11 cellular contexts compared by ENCODE assay signal in genomic region chr10:77504870-77505257, GRCh38.
DNase-seq lines count a peak whose midpoint lies in the region; ATAC-seq, FAIRE-seq and TF ChIP-seq lines count a peak whose summit lies in the region.
"Had no signal": no experiment of that assay in that cellular context is flagged by ENCODE, and none has a peak within 500 bp of the region (broad histone marks: within the 10 kb centered on the region; RNA-seq: fewer than 3 reads in every experiment).

No MANE protein-coding gene starts in this region.

- H3K36me3 ChIP-seq in mucosa of descending colon (ENCODE audit: low read depth) (no peaks in the 10 kb centered on the region), SJCRH30 (no peaks in the 10 kb centered on the region)

- TF ChIP-seq POLR2A in GM12892 (IDR thresholded peaks at IDR 0.05; ENCODE audit: low read depth, low read length), result no peak

- H3K27ac Mint-ChIP-seq in chondrocyte (ENCODE audit: unreplicated experiment), result peak overlapping the region; percentile 87
- H3K27ac Mint-ChIP-seq: stimulated activated naive CD8-positive, alpha-beta T cell treated with anti-CD3 and anti-CD28 coated beads, Interleukin-15, Interleukin-2, amounts not matched to agents 100 ng/mL and 50 ng/mL, for 24 hours had no signal

- DNase-seq in GM12892 (ENCODE audit: insufficient read length) (no peak), NCI-H748 (lab: John Stamatoyannopoulos, UW; ENCODE audit: unreplicated experiment) (peak; percentile 22), chondrocyte (ENCODE audit: low spot score) (no peak), mucosa of descending colon (no peak), SJCRH30 (no peak), SK-N-DZ (ENCODE audit: low spot score) (no peak), AG08396 (ENCODE audit: low spot score) (no peak)
- DNase-seq: NCI-H345 had no signal

- no peak overlapping the region for H3K4me3 Mint-ChIP-seq in chondrocyte (ENCODE audit: unreplicated experiment)
- H3K4me3 Mint-ChIP-seq: brain; stimulated activated naive CD8-positive, alpha-beta T cell treated with anti-CD3 and anti-CD28 coated beads, Interleukin-15, Interleukin-2, amounts not matched to agents 100 ng/mL and 50 ng/mL, for 24 hours had no signal

- TF ChIP-seq CTCF in chondrocyte (IDR thresholded peaks at IDR 0.05), result no peak
- no peak for TF ChIP-seq CTCF in mucosa of descending colon (IDR thresholded peaks at IDR 0.05)

- H3K4me3 ChIP-seq in mucosa of descending colon, result no peak overlapping the region
- no peak overlapping the region for H3K4me3 ChIP-seq in SJCRH30

- no peaks in the 10 kb centered on the region; the same call in 1 of the 2 replicates for H3K27me3 ChIP-seq in SJCRH30

- H3K4me1 ChIP-seq in mucosa of descending colon (ENCODE audit: low read depth) (no peaks in the 10 kb centered on the region), SJCRH30 (peaks cover 5% of the 10 kb centered on the region)

- no peaks in the 10 kb centered on the region for H3K27me3 Mint-ChIP-seq in chondrocyte (ENCODE audit: low read depth)
- H3K27me3 Mint-ChIP-seq: brain had no signal

- peaks cover 70% of the 10 kb centered on the region for H3K4me1 Mint-ChIP-seq in chondrocyte (ENCODE audit: low read depth)

- no peak overlapping the region for H3K27ac ChIP-seq in SJCRH30

- ATAC-seq in mucosa of descending colon (peak; percentile 28), GM18858 (IDR thresholded peaks at IDR 0.05; ENCODE audit: unreplicated experiment) (no peak)

- peak; percentile 53 for FAIRE-seq in GM12892 (lab: Jason Lieb, UNC)

- no peaks in the 10 kb centered on the region for H3K36me3 Mint-ChIP-seq in chondrocyte (ENCODE audit: low read depth)
- H3K36me3 Mint-ChIP-seq: brain had no signal

- no peaks in the 10 kb centered on the region for H3K9me3 ChIP-seq in mucosa of descending colon
- no peaks in the 10 kb centered on the region for H3K9me3 ChIP-seq in SJCRH30 (replicated peaks)

- intact Hi-C loops in mucosa of descending colon (cut with DNase I, micrococcal nuclease), result no loop called here

- H3K9me3 Mint-ChIP-seq in chondrocyte (ENCODE audit: low read depth), result peaks cover 4% of the 10 kb centered on the region
- H3K9me3 Mint-ChIP-seq: brain; stimulated activated naive CD8-positive, alpha-beta T cell treated with anti-CD3 and anti-CD28 coated beads, Interleukin-15, Interleukin-2, amounts not matched to agents 100 ng/mL and 50 ng/mL, for 24 hours had no signal
